11 cellular contexts compared by ENCODE assay signal in genomic region chr2:42905341-42906114, GRCh38.
DNase-seq lines count a peak whose midpoint lies in the region; ATAC-seq and TF ChIP-seq lines count a peak whose summit lies in the region.
"Had no signal": no experiment of that assay in that cellular context is flagged by ENCODE, and none has a peak within 500 bp of the region (broad histone marks: within the 10 kb centered on the region; RNA-seq: fewer than 3 reads in every experiment).

No MANE protein-coding gene starts in this region.

- H3K4me3 Mint-ChIP-seq in GM23338 (no peak overlapping the region), brain (peak overlapping the region in 4 of 5 experiments; percentile 20 to 63 (median 38))

- 0 out of 4 replicates have a peak, but pooled peaks of 1 of the 2 experiments have one; percentile 6 for TF ChIP-seq CTCF in GM23338 (conservative IDR thresholded peaks at IDR 0.05; ENCODE audit: low read depth in 2 of 2)
- peak in 1 of 2 experiments; percentile 40 for TF ChIP-seq CTCF in brain (conservative IDR thresholded peaks at IDR 0.05)
- no peak for TF ChIP-seq CTCF in smooth muscle cell (IDR thresholded peaks at IDR 0.05; ENCODE audit: borderline replicate concordance, insufficient read depth, poor library complexity, severe bottlenecking)

- H3K27ac Mint-ChIP-seq in GM23338 (no peak overlapping the region), brain (peak overlapping the region; percentile 33 to 97 (median 93))

- ATAC-seq in GM23338 = no peak

- H3K4me1 Mint-ChIP-seq in GM23338 (peaks cover 21% of the 10 kb centered on the region), brain (peaks cover 56% of the 10 kb centered on the region)

- H3K27ac ChIP-seq in GM23338 (ENCODE audit: low read depth) (no peak overlapping the region), smooth muscle cell (ENCODE audit: low read depth) (peak overlapping the region; percentile 72), caudate nucleus (ENCODE audit: low read depth, low read length) (no peak overlapping the region)

- H3K27me3 Mint-ChIP-seq in GM23338 (ENCODE audit: insufficient read depth, low read depth, poor library complexity) (peaks cover 4% of the 10 kb centered on the region), brain (peaks cover 64% of the 10 kb centered on the region)

- 61% methylated on average over 25 of the region's 25 CpGs for WGBS in smooth muscle cell (ENCODE audit: low lambda C conversion rate)

- H3K27me3 ChIP-seq in GM23338 (ENCODE audit: insufficient read depth) = no peaks in the 10 kb centered on the region
- H3K27me3 ChIP-seq in smooth muscle cell (ENCODE audit: low read depth) = no peaks in the 10 kb centered on the region

- no peaks in the 10 kb centered on the region for H4K20me1 ChIP-seq in GM23338 (replicated peaks; ENCODE audit: insufficient read depth)
- H4K20me1 ChIP-seq in smooth muscle cell (ENCODE audit: low read depth) = no peaks in the 10 kb centered on the region

- H2AFZ ChIP-seq in GM23338 = peak overlapping the region; percentile 94
- H2AFZ ChIP-seq in smooth muscle cell (ENCODE audit: low read depth) = peak overlapping the region; percentile 84

- H3K36me3 Mint-ChIP-seq in GM23338 (ENCODE audit: low read depth) (no peaks in the 10 kb centered on the region), brain (no peaks in the 10 kb centered on the region)

- no peak overlapping the region for H3K4me2 ChIP-seq in GM23338
- peak overlapping the region; percentile 73 for H3K4me2 ChIP-seq in smooth muscle cell

- no peaks in the 10 kb centered on the region for H3K9me3 ChIP-seq in smooth muscle cell (replicated peaks; ENCODE audit: low read depth)

- peaks cover 14% of the 10 kb centered on the region for H3K4me1 ChIP-seq in GM23338 (ENCODE audit: insufficient read depth)
- peaks cover 24% of the 10 kb centered on the region for H3K4me1 ChIP-seq in smooth muscle cell (ENCODE audit: low read depth)

- no peaks in the 10 kb centered on the region for H3K9me3 Mint-ChIP-seq in GM23338
- H3K9me3 Mint-ChIP-seq in brain = peaks cover 0 to 5% (median 0%) of the 10 kb centered on the region in 5 experiments

- H3K36me3 ChIP-seq in GM23338 (ENCODE audit: insufficient read depth) (no peaks in the 10 kb centered on the region), smooth muscle cell (ENCODE audit: low read depth) (no peaks in the 10 kb centered on the region)

- no peak overlapping the region for H3K4me3 ChIP-seq in GM23338
- no peak overlapping the region for H3K4me3 ChIP-seq in smooth muscle cell

- peak overlapping the region; percentile 61 for H3K9ac ChIP-seq in smooth muscle cell (ENCODE audit: low read depth)

- no peaks in the 10 kb centered on the region for H3F3A ChIP-seq in GM23338 (replicated peaks; ENCODE audit: low read depth)
- H3F3A ChIP-seq in smooth muscle cell (ENCODE audit: low read depth) = peaks cover 8% of the 10 kb centered on the region

- H3K79me2 ChIP-seq in GM23338 (replicated peaks; ENCODE audit: insufficient read depth) (no peaks in the 10 kb centered on the region), smooth muscle cell (ENCODE audit: low read depth) (no peaks in the 10 kb centered on the region)

- 0 out of 2 replicates have a peak, but pooled peaks cover 6% of the 10 kb centered on the region for H3K9me2 ChIP-seq in GM23338 (ENCODE audit: insufficient read depth)

- DNase-seq in GM23338 (ENCODE audit: low spot score) = peak; percentile 11
- peak; percentile 58 for DNase-seq in iris pigment epithelial cell (ENCODE audit: low read depth)
- no peak for DNase-seq in smooth muscle cell (lab: John Stamatoyannopoulos, UW; ENCODE audit: unreplicated experiment)
- no peak for DNase-seq in caudate nucleus (lab: John Stamatoyannopoulos, UW)
- DNase-seq in effector CD4-positive, alpha-beta T cell = no peak
- DNase-seq in stimulated activated naive CD4-positive, alpha-beta T cell (lab: John Stamatoyannopoulos, UW) = no peak
- no peak for DNase-seq in nucleus accumbens (lab: John Stamatoyannopoulos, UW)
- DNase-seq: activated effector memory CD4-positive, alpha-beta T cell treated with anti-CD3 and anti-CD28 coated beads, Interleukin-2, amount 50 U/mL, for 16 hours; hippocampal formation; SW 1271 had no signal

TF ChIP-seq in GM23338, 12 proteins besides CTCF, POLR2A, EP300 and RAD21 (continues in another document):
- TF ChIP-seq POLR2AphosphoS5 (IDR thresholded peaks at IDR 0.05; ENCODE audit: low read depth) (no peak), REST (IDR thresholded peaks at IDR 0.05; ENCODE audit: unreplicated experiment) (no peak), ETS1 (IDR thresholded peaks at IDR 0.05) (no peak), EZH2phosphoT487 (IDR thresholded peaks at IDR 0.05; ENCODE audit: unreplicated experiment) (no peak), CREB1 (CRISPR knock-in tag; IDR thresholded peaks at IDR 0.05; ENCODE audit: low read depth) (no peak), ZNF114 (CRISPR knock-in tag; IDR thresholded peaks at IDR 0.05) (no peak)

Comparison
In these comparisons a context has a peak if more than half of its experiments do, and no peak if none do; other contexts are left out.
1. DNase-seq: peak in GM23338 (single experiment) and iris pigment epithelial cell (single experiment); none in smooth muscle cell (single experiment), caudate nucleus (0 of 61), effector CD4-positive, alpha-beta T cell (single experiment), stimulated activated naive CD4-positive, alpha-beta T cell (0 of 6) and nucleus accumbens (0 of 56).